Comparison of ENCODE assay signal across 15 cellular contexts in the genomic region with DNA sequence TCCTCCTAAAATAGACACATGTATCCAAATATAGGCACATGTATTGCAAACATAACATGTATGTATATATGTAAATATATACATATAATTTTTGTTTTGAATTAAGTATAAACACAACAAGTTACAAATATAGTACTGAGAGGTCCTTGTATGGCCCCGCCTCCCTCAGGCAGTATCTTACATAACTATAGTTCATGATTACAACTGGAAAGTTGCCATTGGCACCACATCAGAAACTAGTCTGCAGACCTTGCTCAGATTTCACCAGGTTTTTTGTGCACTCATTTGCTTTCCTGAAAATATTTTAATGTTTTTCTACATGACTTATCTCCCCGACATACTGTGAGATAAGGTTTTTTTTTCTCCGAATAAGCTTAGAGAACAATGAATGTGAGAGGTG. TPM values are rescaled to one million over a fixed set of nuclear protein-coding genes. Genes with fewer than 3 reads are reported as not detected.
"Had no signal": no experiment of that assay in that cellular context is flagged by ENCODE, and none has a peak within 500 bp of the region (broad histone marks: within the 10 kb centered on the region; RNA-seq: fewer than 3 reads in every experiment).

No MANE protein-coding gene starts in this region.

RNA-seq across cellular contexts. Expression of a gene that starts 5.2 kb away (rescaled TPM):
- total RNA-seq: activated CD4-positive, alpha-beta T cell treated with anti-CD3 and anti-CD28 coated beads for 36 hours; aorta; bronchial epithelial cell; cardiac muscle cell; T-helper 17 cell; T-helper 2 cell treated with Interferon-gamma antibody and Interleukin-4, amounts not matched to agents 100 ng/mL and 5 ng/mL, for 36 hours had no signal
- polyA plus RNA-seq: adipose tissue had no signal

RNA-seq across cellular contexts. Expression of a gene that starts 32.8 kb away (rescaled TPM):
- total RNA-seq: activated CD4-positive, alpha-beta memory T cell treated with anti-CD3 and anti-CD28 coated beads, Interleukin-2, amount 10 ng/mL, durations not matched to agents 7 days and 5 days; activated CD4-positive, alpha-beta T cell treated with anti-CD3 and anti-CD28 coated beads for 36 hours; activated CD4-positive, alpha-beta T cell treated with anti-CD3 and anti-CD28 coated beads, Interleukin-2, amount 10 ng/mL, durations not matched to agents 7 days and 5 days; activated CD8-positive, alpha-beta memory T cell treated with anti-CD3 and anti-CD28 coated beads, Interleukin-2, amount 10 ng/mL, durations not matched to agents 7 days and 5 days; activated CD8-positive, alpha-beta T cell treated with anti-CD3 and anti-CD28 coated beads, Interleukin-2, amount 10 ng/mL, durations not matched to agents 7 days and 5 days; activated naive CD8-positive, alpha-beta T cell treated with anti-CD3 and anti-CD28 coated beads, Interleukin-2, amount 10 ng/mL, durations not matched to agents 7 days and 5 days; activated T-helper 2 cell treated with anti-CD3 and anti-CD28 coated beads, Interferon-gamma antibody, Interleukin-2, Interleukin-4, amounts not matched to agents 10 μg/mL and 5 μg/mL and 100 μg/mL, durations not matched to agents 14 hours and 24 hours and 36 hours; aorta; astrocyte; T-helper 1 cell treated with Interleukin-12 subunit alpha and Interleukin-12 subunit beta and Interleukin-4 antibody, amounts not matched to agents 30 ng/mL and 1 ng/mL, for 36 hours; T-helper 17 cell; T-helper 2 cell treated with Interferon-gamma antibody and Interleukin-4, amounts not matched to agents 100 ng/mL and 5 ng/mL, for 36 hours had no signal
- polyA plus RNA-seq: aorta, cardiac muscle cell had no signal
